In the genomic region with DNA sequence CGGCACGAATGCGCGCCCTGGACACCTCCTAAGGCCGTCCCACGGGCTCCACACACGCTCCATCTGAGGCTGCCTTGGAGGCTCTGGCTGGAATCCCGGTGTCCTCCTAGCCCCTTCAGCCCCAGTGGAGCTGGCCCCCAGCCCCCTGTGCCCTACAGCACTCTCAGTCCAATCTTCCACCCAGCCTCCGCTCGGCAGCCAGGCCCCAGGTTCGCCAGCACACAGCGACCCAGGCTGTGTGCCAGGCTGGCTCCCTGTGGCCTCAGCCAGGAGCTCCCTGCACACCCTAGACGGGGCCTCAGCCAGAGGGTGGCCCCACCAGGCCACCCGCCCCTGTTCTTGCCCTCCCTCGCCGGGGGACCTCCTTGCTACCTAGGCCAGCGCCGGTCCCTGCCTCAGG, we compare ENCODE assay signal across 15 cellular contexts.
"Had no signal": no experiment of that assay in that cellular context is flagged by ENCODE, and none has a peak within 500 bp of the region (broad histone marks: within the 10 kb centered on the region; RNA-seq: fewer than 3 reads in every experiment).

No MANE protein-coding gene starts in this region.

- H3K27me3 ChIP-seq: adrenal gland, breast epithelium, left lung had no signal

- H3K27ac ChIP-seq: breast epithelium, left lung, prostate gland, VCaP had no signal

- ATAC-seq: left lung had no signal

- H3K4me3 ChIP-seq: adrenal gland, breast epithelium, left lung, prostate gland had no signal

- H3K9me3 ChIP-seq: adrenal gland, prostate gland had no signal

- H3K36me3 ChIP-seq: breast epithelium had no signal

- H3K27ac Mint-ChIP-seq: activated naive CD4-positive, alpha-beta T cell treated with anti-CD3 and anti-CD28 coated beads, Interleukin-2, amount 50 U/mL, for 24 hours had no signal

- H3K4me3 Mint-ChIP-seq: activated naive CD4-positive, alpha-beta T cell treated with anti-CD3 and anti-CD28 coated beads, Interleukin-2, amount 50 U/mL, for 24 hours had no signal

- H3K27me3 Mint-ChIP-seq: activated naive CD4-positive, alpha-beta T cell treated with anti-CD3 and anti-CD28 coated beads, Interleukin-2, amount 50 U/mL, for 24 hours had no signal

- DNase-seq: activated CD4-positive, CD25-positive, alpha-beta regulatory T cell treated with anti-CD3 and anti-CD28 coated beads, Interleukin-2, amount 50 U/mL, for 72 hours; activated gamma-delta T cell; cerebellar nuclear complex; foreskin fibroblast; islet precursor cell; stimulated activated CD4-positive, alpha-beta T cell treated with anti-CD3 and anti-CD28 coated beads, Interleukin-12 subunit alpha, Interleukin-12 subunit beta, amount 100 ng/mL, for 4 hours; stimulated activated CD4-positive, alpha-beta T cell treated with anti-CD3 and anti-CD28 coated beads, Interleukin-1b, Interleukin-23, amount 100 ng/mL, for 48 hours; T-helper 2 cell had no signal

- H3K9me3 Mint-ChIP-seq: activated naive CD4-positive, alpha-beta T cell treated with anti-CD3 and anti-CD28 coated beads, Interleukin-2, amount 50 U/mL, for 24 hours; neural crest cell had no signal

- H3K4me1 ChIP-seq: breast epithelium, left lung, prostate gland had no signal

- H3K4me1 Mint-ChIP-seq: activated naive CD4-positive, alpha-beta T cell treated with anti-CD3 and anti-CD28 coated beads, Interleukin-2, amount 50 U/mL, for 24 hours had no signal
